8 cellular contexts compared by ENCODE assay signal in genomic region chr9:98117984-98118639, GRCh38. TPM values are rescaled to one million over a fixed set of nuclear protein-coding genes. Genes with fewer than 3 reads are reported as not detected.
DNase-seq lines count a peak whose midpoint lies in the region; ATAC-seq and TF ChIP-seq lines count a peak whose summit lies in the region.

No MANE protein-coding gene starts in this region.

- DNase-seq in AG09319 (ENCODE audit: extremely low read depth, low read depth) (no peak), RKO (ENCODE audit: low spot score) (peak; percentile 84), right cardiac atrium (no peak)
- peak; percentile 45 for DNase-seq in activated naive CD4-positive, alpha-beta T cell treated with Interleukin-2 at 50 U/mL for 16 hours

- H3K27me3 ChIP-seq in right cardiac atrium (ENCODE audit: control insufficient read depth, insufficient read depth) (no peaks in the 10 kb centered on the region), skeletal muscle tissue (ENCODE audit: control insufficient read depth in 3 of 3, insufficient read depth in 3 of 3, low read length in 3 of 3) (peaks cover 0 to 23% (median 9%) of the 10 kb centered on the region in 3 donors)

- no peaks in the 10 kb centered on the region for H3K36me3 ChIP-seq in skeletal muscle tissue (ENCODE audit: control insufficient read depth in 3 of 3, insufficient read depth in 3 of 3, low read length in 3 of 3)

- TF ChIP-seq CTCF in AG09319 (IDR thresholded peaks at IDR 0.05; ENCODE audit: low read depth, low read length), result peak; percentile 6

- intact Hi-C loops in right cardiac atrium (cut with DNase I), result no loop called here

- 75% methylated on average over 5 of the region's 5 CpGs for WGBS in right cardiac atrium

- peaks cover 4% of the 10 kb centered on the region for H3K4me1 ChIP-seq in right cardiac atrium (ENCODE audit: control insufficient read depth, insufficient read depth, low read length)
- peaks cover 4 to 14% (median 9%) of the 10 kb centered on the region in 3 donors for H3K4me1 ChIP-seq in skeletal muscle tissue (ENCODE audit: control insufficient read depth in 3 of 3, insufficient read depth in 3 of 3, low read length in 3 of 3)

- no peak overlapping the region for H3K9ac ChIP-seq in skeletal muscle tissue (ENCODE audit: low read depth in 1 of 3, low read length in 3 of 3)

- H3K9me3 ChIP-seq in right cardiac atrium (ENCODE audit: control insufficient read depth, low read length), result no peaks in the 10 kb centered on the region
- no peaks in the 10 kb centered on the region for H3K9me3 ChIP-seq in skeletal muscle tissue (ENCODE audit: control insufficient read depth in 3 of 3, low read length in 3 of 3)

- ATAC-seq in GM18907 (IDR thresholded peaks at IDR 0.05; ENCODE audit: unreplicated experiment), result peak; percentile 37
- ATAC-seq in HG03135 (IDR thresholded peaks at IDR 0.05; ENCODE audit: unreplicated experiment), result peak; percentile 42
- peak; percentile 31 to 53 for ATAC-seq in right cardiac atrium
- no peak for ATAC-seq in HG02763 (IDR thresholded peaks at IDR 0.05; ENCODE audit: unreplicated experiment)

- H3K27ac ChIP-seq in right cardiac atrium (ENCODE audit: low read length) (no peak overlapping the region), skeletal muscle tissue (ENCODE audit: low read depth, low read length) (peak overlapping the region; percentile 9)

- H3K4me3 ChIP-seq in right cardiac atrium (ENCODE audit: low read length), result peak overlapping the region; percentile 22
- H3K4me3 ChIP-seq in skeletal muscle tissue (ENCODE audit: low read length in 3 of 3), result peak overlapping the region; percentile 69 to 74 (median 71)

RNA-seq across cellular contexts. Expression of gene TRIM14, which starts 0.9 kb away (rescaled TPM):
- total RNA-seq in right cardiac atrium, result 1 to 10 TPM; 3.8 to 8.1 (median 4.8) TPM
- 1.2 TPM for polyA plus RNA-seq in right cardiac atrium
- total RNA-seq in skeletal muscle tissue, result 1.0 TPM

Comparison
In these comparisons a context has a peak if more than half of its experiments do, and no peak if none do; other contexts are left out.
1. DNase-seq: peak in RKO (single experiment) and activated naive CD4-positive, alpha-beta T cell treated with Interleukin-2 at 50 U/mL for 16 hours (single experiment); none in AG09319 (single experiment) and right cardiac atrium (0 of 3).